ENCODE assay signal across 26 cellular contexts in genomic region chr7:49669692-49670260, GRCh38.
"Had no signal": no experiment of that assay in that cellular context is flagged by ENCODE, and none has a peak within 500 bp of the region (broad histone marks: within the 10 kb centered on the region; RNA-seq: fewer than 3 reads in every experiment).

No MANE protein-coding gene starts in this region.

- H3K4me1 Mint-ChIP-seq: activated naive CD4-positive, alpha-beta T cell treated with anti-CD3 and anti-CD28 coated beads, Interleukin-2, amount 10 ng/mL, durations not matched to agents 7 days and 5 days; immature natural killer cell; natural killer cell had no signal

- H3K4me3 Mint-ChIP-seq: activated naive CD4-positive, alpha-beta T cell treated with anti-CD3 and anti-CD28 coated beads, Interleukin-2, amount 10 ng/mL, durations not matched to agents 7 days and 5 days; activated T-helper 1 cell treated with anti-CD3 and anti-CD28 coated beads, Interleukin-12 subunit alpha, Interleukin-12 subunit beta, Interleukin-2, Interleukin-4 antibody, amounts not matched to agents 30 ng/mL and 10 ng/mL and 1 ng/mL, durations not matched to agents 14 hours and 24 hours and 36 hours; effector memory CD8-positive, alpha-beta T cell; immature natural killer cell; natural killer cell had no signal

- H3K27me3 Mint-ChIP-seq: activated naive CD4-positive, alpha-beta T cell treated with anti-CD3 and anti-CD28 coated beads, Interleukin-2, amount 10 ng/mL, durations not matched to agents 7 days and 5 days; effector memory CD8-positive, alpha-beta T cell had no signal

- H3K27ac Mint-ChIP-seq: activated naive CD4-positive, alpha-beta T cell treated with anti-CD3 and anti-CD28 coated beads, Interleukin-2, amount 10 ng/mL, durations not matched to agents 7 days and 5 days; activated T-helper 1 cell treated with anti-CD3 and anti-CD28 coated beads, Interleukin-12 subunit alpha, Interleukin-12 subunit beta, Interleukin-2, Interleukin-4 antibody, amounts not matched to agents 30 ng/mL and 10 ng/mL and 1 ng/mL, durations not matched to agents 14 hours and 24 hours and 36 hours; effector memory CD8-positive, alpha-beta T cell; immature natural killer cell; natural killer cell had no signal

- H3K36me3 Mint-ChIP-seq: activated naive CD4-positive, alpha-beta T cell treated with anti-CD3 and anti-CD28 coated beads, Interleukin-2, amount 10 ng/mL, durations not matched to agents 7 days and 5 days; immature natural killer cell; natural killer cell had no signal

- H3K27me3 ChIP-seq: brain microvascular endothelial cell, esophagus muscularis mucosa, right lobe of liver, uterus had no signal

- H3K36me3 ChIP-seq: brain microvascular endothelial cell, esophagus muscularis mucosa, lower lobe of right lung, right lobe of liver, thoracic aorta, uterus had no signal

- H3K9me3 Mint-ChIP-seq: activated T-helper 1 cell treated with anti-CD3 and anti-CD28 coated beads, Interleukin-12 subunit alpha, Interleukin-12 subunit beta, Interleukin-2, Interleukin-4 antibody, amounts not matched to agents 30 ng/mL and 10 ng/mL and 1 ng/mL, durations not matched to agents 14 hours and 24 hours and 36 hours had no signal

- ATAC-seq: effector memory CD8-positive, alpha-beta T cell; lower lobe of right lung; natural killer cell; right lobe of liver; stimulated activated naive CD8-positive, alpha-beta T cell treated with anti-CD3 and anti-CD28 coated beads, Interleukin-15, Interleukin-2, amounts not matched to agents 100 U/mL and 50 U/mL, for 24 hours had no signal

- H3K9me3 ChIP-seq: esophagus muscularis mucosa, lower lobe of right lung, right lobe of liver, thoracic aorta, uterus had no signal

- H3K4me3 ChIP-seq: esophagus muscularis mucosa, lower lobe of right lung, right lobe of liver, thoracic aorta, uterus had no signal

- DNase-seq: activated CD4-positive, alpha-beta T cell treated with anti-CD3 and anti-CD28 coated beads for 48 hours; activated CD4-positive, alpha-beta T cell treated with anti-CD3 and anti-CD28 coated beads, Interleukin-2, amount 50 U/mL, for 48 hours; activated CD8-positive, alpha-beta memory T cell treated with anti-CD3 and anti-CD28 coated beads, Interleukin-2, amount 50 U/mL, for 4 hours; activated effector memory CD4-positive, alpha-beta T cell treated with anti-CD3 and anti-CD28 coated beads, Interleukin-2, amount 50 U/mL, for 16 hours; activated naive CD4-positive, alpha-beta T cell treated with anti-CD3 and anti-CD28 coated beads, Interleukin-2, amount 10 ng/mL, durations not matched to agents 7 days and 5 days; activated T-cell treated with anti-CD3 and anti-CD28 coated beads, Interleukin-2, amount 50 U/mL, for 1 hour; amniotic stem cell; brain microvascular endothelial cell; caudate nucleus; cortex of kidney; effector memory CD8-positive, alpha-beta T cell; glutamatergic neuron; hypothalamus; immature natural killer cell; kidney; lower lobe of right lung; mesenchymal stem cell; natural killer cell; right lobe of liver; stimulated activated CD4-positive, alpha-beta T cell treated with anti-CD3 and anti-CD28 coated beads, Interleukin-4, amount 100 ng/mL, for 1 hour; stimulated activated naive CD8-positive, alpha-beta T cell treated with anti-CD3 and anti-CD28 coated beads, Interleukin-15, Interleukin-2, amounts not matched to agents 100 U/mL and 50 U/mL, for 24 hours; uterus had no signal

- H3K27ac ChIP-seq: brain microvascular endothelial cell, esophagus muscularis mucosa, lower lobe of right lung, right lobe of liver, thoracic aorta, uterus, VCaP had no signal

- H3K4me1 ChIP-seq: esophagus muscularis mucosa, lower lobe of right lung, right lobe of liver, uterus had no signal
